8 cellular contexts compared by ENCODE assay signal in the genomic region with DNA sequence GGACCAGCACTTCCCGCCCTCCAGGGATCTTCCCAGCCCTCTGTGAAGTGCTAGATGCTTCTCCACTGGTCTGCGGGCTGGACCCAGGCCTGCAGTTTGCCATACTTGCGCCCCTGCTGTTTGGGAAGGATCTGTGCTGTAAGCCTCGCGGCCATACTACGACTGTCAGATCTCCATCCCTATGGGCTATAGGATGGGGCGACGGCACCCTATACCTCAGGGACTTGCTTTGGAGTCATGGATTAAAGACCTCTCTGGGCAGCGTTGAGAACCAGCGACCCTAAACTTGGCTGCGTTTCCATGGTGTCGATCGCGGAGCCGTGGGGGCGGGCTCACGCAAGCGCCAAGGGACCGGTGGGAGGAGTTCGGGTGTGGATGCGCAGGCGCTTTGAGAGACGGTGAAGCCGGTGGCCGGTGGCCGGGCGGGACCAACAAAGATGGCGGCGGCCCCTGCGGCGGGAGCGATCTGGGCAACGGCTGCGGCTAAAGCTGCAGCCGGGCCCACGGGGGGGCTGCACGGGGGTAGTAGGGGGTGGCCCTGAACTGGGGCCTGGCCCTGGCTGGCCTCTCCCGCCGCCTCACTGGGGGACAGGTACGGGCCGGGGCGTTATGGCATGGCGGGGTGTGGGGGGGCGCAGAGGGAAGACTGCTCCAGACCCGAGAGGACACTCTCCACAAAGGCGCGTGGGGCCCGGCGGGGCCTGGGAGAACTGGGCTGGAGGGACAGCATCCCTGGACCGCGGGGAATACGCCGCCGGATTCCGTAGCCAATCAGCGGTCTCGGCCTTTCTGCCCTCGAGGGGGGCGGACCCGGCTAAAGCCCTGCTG. TPM values are rescaled to one million over a fixed set of nuclear protein-coding genes. Genes with fewer than 3 reads are reported as not detected.
A peak's percentile ranks its signal among the peaks of the same experiment; 100 is the strongest.
DNase-seq lines count a peak whose midpoint lies in the region; ATAC-seq and TF ChIP-seq lines count a peak whose summit lies in the region.

A gene with protein sequence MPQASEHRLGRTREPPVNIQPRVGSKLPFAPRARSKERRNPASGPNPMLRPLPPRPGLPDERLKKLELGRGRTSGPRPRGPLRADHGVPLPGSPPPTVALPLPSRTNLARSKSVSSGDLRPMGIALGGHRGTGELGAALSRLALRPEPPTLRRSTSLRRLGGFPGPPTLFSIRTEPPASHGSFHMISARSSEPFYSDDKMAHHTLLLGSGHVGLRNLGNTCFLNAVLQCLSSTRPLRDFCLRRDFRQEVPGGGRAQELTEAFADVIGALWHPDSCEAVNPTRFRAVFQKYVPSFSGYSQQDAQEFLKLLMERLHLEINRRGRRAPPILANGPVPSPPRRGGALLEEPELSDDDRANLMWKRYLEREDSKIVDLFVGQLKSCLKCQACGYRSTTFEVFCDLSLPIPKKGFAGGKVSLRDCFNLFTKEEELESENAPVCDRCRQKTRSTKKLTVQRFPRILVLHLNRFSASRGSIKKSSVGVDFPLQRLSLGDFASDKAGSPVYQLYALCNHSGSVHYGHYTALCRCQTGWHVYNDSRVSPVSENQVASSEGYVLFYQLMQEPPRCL (plus strand): TSS at position 414 of the 828 bp plus-strand sequence. CDS start 1,141 bp downstream, outside the sequence.

- H3K9ac ChIP-seq in DND-41 (ENCODE audit: low read depth, low read length): peak within 1 kb of the TSS; percentile 87
- peak within 1 kb of the TSS; percentile 93 for H3K9ac ChIP-seq in GM23248

- TF ChIP-seq CTCF in DND-41 (IDR thresholded peaks at IDR 0.05; ENCODE audit: borderline replicate concordance, extremely low read depth, low read length, poor library complexity, severe bottlenecking) (no peak), esophagus squamous epithelium (IDR thresholded peaks at IDR 0.05) (peak in 4 of 6 experiments; percentile 17 to 43 (median 30))

- H2AFZ ChIP-seq in DND-41 (ENCODE audit: low read depth, low read length): peak within 1 kb of the TSS; percentile 95
- H2AFZ ChIP-seq in GM23248: peak within 1 kb of the TSS; percentile 88

- no peaks in the 10 kb centered on the region for H3K9me2 ChIP-seq in GM23248 (ENCODE audit: insufficient read depth)

- peak; percentile 95 for ATAC-seq in DND-41 (ENCODE audit: insufficient read depth, low read depth)
- ATAC-seq in naive B cell (ENCODE audit: low read depth in 2 of 2): peak; percentile 94 to 95
- peak; percentile 97 for ATAC-seq in stimulated activated memory B cell treated with anti-CD40 and anti-IgM and Interleukin-4, amounts not matched to agents 10 μg/mL and 1 μg/mL and 100 μg/mL, for 72 hours

- H3K4me1 ChIP-seq in DND-41 (ENCODE audit: insufficient read depth, low read length): peaks cover 69% of the 10 kb centered on the region
- H3K4me1 ChIP-seq in GM23248 (ENCODE audit: insufficient read depth): peaks cover 3% of the 10 kb centered on the region; the same call in 1 of the 2 replicates
- H3K4me1 ChIP-seq in esophagus squamous epithelium: peaks cover 17 to 63% (median 30%) of the 10 kb centered on the region in 3 donors

- WGBS in GM23248 (ENCODE audit: low coverage in 1 of 2, low lambda C conversion rate in 2 of 2, missing lambda C conversion rate in 2 of 2), 2 experiments: 1% methylated on average over 49 to 57 of the region's 60 CpGs
- WGBS in esophagus squamous epithelium, 2 donors: 0 to 1% methylated on average over 1 to 32 of the region's 60 CpGs

- no peaks in the 10 kb centered on the region for H4K20me1 ChIP-seq in DND-41 (ENCODE audit: insufficient read depth, low read length)
- H4K20me1 ChIP-seq in GM23248 (ENCODE audit: insufficient read depth): no peaks in the 10 kb centered on the region

- in situ Hi-C loops in GM23248 (cut with MboI): no loop called here

- H3K9me3 ChIP-seq in DND-41 (ENCODE audit: insufficient read depth, low read length, severe bottlenecking) (no peaks in the 10 kb centered on the region), GM23248 (ENCODE audit: low read depth) (no peaks in the 10 kb centered on the region), esophagus squamous epithelium (no peaks in the 10 kb centered on the region)

- H3K27ac ChIP-seq in DND-41 (ENCODE audit: low read length): peak within 1 kb of the TSS; percentile 79
- H3K27ac ChIP-seq in GM23248: peak within 1 kb of the TSS; percentile 73
- peak within 1 kb of the TSS; percentile 87 to 96 (median 94) for H3K27ac ChIP-seq in esophagus squamous epithelium

- no peaks in the 10 kb centered on the region for H3K27me3 Mint-ChIP-seq in naive B cell
- no peaks in the 10 kb centered on the region for H3K27me3 Mint-ChIP-seq in stimulated activated memory B cell treated with anti-CD40 and anti-IgM and Interleukin-4, amounts not matched to agents 10 μg/mL and 1 μg/mL and 100 μg/mL, for 72 hours

- H3K36me3 ChIP-seq in DND-41 (ENCODE audit: insufficient read depth, low read length): peaks cover 61% of the 10 kb centered on the region
- H3K36me3 ChIP-seq in GM23248 (ENCODE audit: low read depth): no peaks in the 10 kb centered on the region; the same call in 1 of the 2 replicates
- peaks cover 0 to 58% (median 8%) of the 10 kb centered on the region in 3 donors for H3K36me3 ChIP-seq in esophagus squamous epithelium

- TF ChIP-seq POLR2A in esophagus squamous epithelium (IDR thresholded peaks at IDR 0.05): peak in 1 of 4 donors; percentile 68

- H3K79me2 ChIP-seq in DND-41 (ENCODE audit: insufficient read depth, low read length) (peaks cover 35% of the 10 kb centered on the region), GM23248 (ENCODE audit: insufficient read depth) (peaks cover 31% of the 10 kb centered on the region)

- H3K4me3 ChIP-seq in DND-41 (ENCODE audit: low read depth in 1 of 2, low read length in 2 of 2): peak within 1 kb of the TSS; percentile 60 to 79; a peak in 3 of 4 replicates
- peak within 1 kb of the TSS; percentile 82 for H3K4me3 ChIP-seq in GM23248
- H3K4me3 ChIP-seq in esophagus squamous epithelium: peak within 1 kb of the TSS; percentile 77 to 99 (median 84)

- peaks cover 61 to 72% (median 66%) of the 10 kb centered on the region in 3 donors for H3K4me1 Mint-ChIP-seq in naive B cell
- H3K4me1 Mint-ChIP-seq in stimulated activated memory B cell treated with anti-CD40 and anti-IgM and Interleukin-4, amounts not matched to agents 10 μg/mL and 1 μg/mL and 100 μg/mL, for 72 hours: peaks cover 63% of the 10 kb centered on the region

- DNase-seq in DND-41: peak; percentile 93
- DNase-seq in GM23248: peak; percentile 98
- peak; percentile 84 for DNase-seq in LHCN-M2 (ENCODE audit: low read depth)
- peak; percentile 85 for DNase-seq in RPMI7951 (ENCODE audit: low read depth)
- DNase-seq in activated T-helper 1 cell treated with Interleukin-2 at 50 U/mL for 16 hours (ENCODE audit: low read depth): peak; percentile 86
- peak; percentile 44 for DNase-seq in esophagus squamous epithelium (lab: John Stamatoyannopoulos, UW)
- DNase-seq in naive B cell: peak; percentile 89

- peak within 1 kb of the TSS; percentile 86 to 95 (median 94) for H3K27ac Mint-ChIP-seq in naive B cell
- H3K27ac Mint-ChIP-seq in stimulated activated memory B cell treated with anti-CD40 and anti-IgM and Interleukin-4, amounts not matched to agents 10 μg/mL and 1 μg/mL and 100 μg/mL, for 72 hours: peak within 1 kb of the TSS; percentile 85

- no peaks in the 10 kb centered on the region for H3K9me3 Mint-ChIP-seq in naive B cell
- H3K9me3 Mint-ChIP-seq in stimulated activated memory B cell treated with anti-CD40 and anti-IgM and Interleukin-4, amounts not matched to agents 10 μg/mL and 1 μg/mL and 100 μg/mL, for 72 hours: no peaks in the 10 kb centered on the region

- H3K4me3 Mint-ChIP-seq in naive B cell: peak within 1 kb of the TSS; percentile 91 to 99 (median 96)
- H3K4me3 Mint-ChIP-seq in stimulated activated memory B cell treated with anti-CD40 and anti-IgM and Interleukin-4, amounts not matched to agents 10 μg/mL and 1 μg/mL and 100 μg/mL, for 72 hours: peak within 1 kb of the TSS; percentile 81

- no peaks in the 10 kb centered on the region for H3K27me3 ChIP-seq in DND-41 (ENCODE audit: insufficient read depth, low read length, poor library complexity)
- H3K27me3 ChIP-seq in GM23248 (replicated peaks; ENCODE audit: insufficient read depth): no peaks in the 10 kb centered on the region
- H3K27me3 ChIP-seq in esophagus squamous epithelium: no peaks in the 10 kb centered on the region

- intact Hi-C loops in esophagus squamous epithelium (cut with DNase I): no loop called here

- peaks cover 28% of the 10 kb centered on the region for H3F3A ChIP-seq in GM23248 (ENCODE audit: insufficient read depth)

- peak within 1 kb of the TSS; percentile 88 for H3K4me2 ChIP-seq in DND-41 (ENCODE audit: insufficient read depth, low read length)
- H3K4me2 ChIP-seq in GM23248 (ENCODE audit: unreplicated experiment): peak within 1 kb of the TSS; percentile 96

- peaks cover 0 to 27% of the 10 kb centered on the region in 2 donors for H3K36me3 Mint-ChIP-seq in naive B cell
- peaks cover 52% of the 10 kb centered on the region for H3K36me3 Mint-ChIP-seq in stimulated activated memory B cell treated with anti-CD40 and anti-IgM and Interleukin-4, amounts not matched to agents 10 μg/mL and 1 μg/mL and 100 μg/mL, for 72 hours

RNA-seq across cellular contexts. Expression of the gene that starts here (rescaled TPM):
- total RNA-seq in GM23248 (2014; rRNA removed; shearing (Covaris generic)): 6.3 and 10.5 TPM in 2 replicates
- polyA plus RNA-seq in GM23248 (2016; fragmentation: Nextera tagmentation; extraction: Ambion mirVana) (16.0 and 16.5 TPM in 2 replicates), naive B cell (ENCODE audit: low read depth in 6 of 6) (10 to 100 TPM; 13.1 to 33.0 (median 18.5) TPM)
- total RNA-seq in LHCN-M2 (2014; rRNA removed) (9.1 and 15.3 TPM in 2 replicates), esophagus squamous epithelium (10 to 100 TPM; 12.1 to 20.4 (median 17.0) TPM)
- 11.2 TPM for polyA plus RNA-seq in LHCN-M2 (2012)
- 4.4 and 9.3 TPM in 2 replicates for total RNA-seq in RPMI7951 (2014; rRNA removed; shearing (Covaris generic))

Comparison
In these comparisons a context has a peak if more than half of its experiments do, and no peak if none do; other contexts are left out.
1. Peak in every context shown above with its lines: DNase-seq, ATAC-seq, H3K4me3 ChIP-seq and H3K27ac ChIP-seq.
2. DNase-seq: peak in every context shown above with its lines; median percentile 98 in GM23248; 93 in DND-41; 89 in naive B cell; 86 in activated T-helper 1 cell treated with Interleukin-2 at 50 U/mL for 16 hours; 85 in RPMI7951; 84 in LHCN-M2; 44 in esophagus squamous epithelium.